Comparison of ENCODE assay signal across 27 cellular contexts in the genomic region with DNA sequence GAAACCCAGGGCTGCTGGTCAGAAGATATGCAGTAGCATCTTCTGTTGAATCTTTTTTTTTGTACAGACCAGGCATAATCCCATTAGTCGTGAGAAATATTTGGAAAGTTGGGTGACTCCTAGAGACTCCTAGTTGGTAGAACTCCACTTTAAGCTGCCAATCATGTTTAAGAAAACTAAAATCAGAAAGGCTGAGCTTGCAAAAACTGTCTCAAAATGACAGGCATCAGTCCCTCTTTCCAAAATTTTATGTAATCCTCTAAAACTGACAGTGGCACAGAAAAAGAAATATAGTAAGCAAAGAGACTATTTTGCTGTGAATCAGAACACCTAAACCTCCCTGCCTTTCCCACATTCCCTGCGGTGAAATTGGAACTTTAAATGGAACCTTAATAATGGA.
"Had no signal": no experiment of that assay in that cellular context is flagged by ENCODE, and none has a peak within 500 bp of the region (broad histone marks: within the 10 kb centered on the region; RNA-seq: fewer than 3 reads in every experiment).

No MANE protein-coding gene starts in this region.

- H3K27ac ChIP-seq: colonic mucosa, coronary artery, dorsolateral prefrontal cortex, epithelial cell of prostate, esophagus muscularis mucosa, esophagus squamous epithelium, foreskin keratinocyte, gastrocnemius medialis, gastroesophageal sphincter, heart left ventricle, heart right ventricle had no signal

- FAIRE-seq: colon, endometrium, endothelial cell of umbilical vein, frontal cortex had no signal

- H3K4me3 ChIP-seq: colonic mucosa, coronary artery, dorsolateral prefrontal cortex, esophagus muscularis mucosa, esophagus squamous epithelium, gastrocnemius medialis, gastroesophageal sphincter, heart left ventricle, heart right ventricle had no signal

- ATAC-seq: effector memory CD8-positive, alpha-beta T cell; esophagus mucosa; foreskin keratinocyte; gastrocnemius medialis; gastroesophageal sphincter; heart left ventricle; heart right ventricle had no signal

- H3K36me3 ChIP-seq: colonic mucosa, esophagus muscularis mucosa, esophagus squamous epithelium, gastrocnemius medialis, gastroesophageal sphincter, heart left ventricle, heart right ventricle had no signal

- H3K9me3 ChIP-seq: colonic mucosa, esophagus muscularis mucosa, esophagus squamous epithelium, gastrocnemius medialis, gastroesophageal sphincter, heart left ventricle, heart right ventricle had no signal

- H3K27me3 ChIP-seq: colonic mucosa, esophagus squamous epithelium, foreskin keratinocyte, gastrocnemius medialis, heart right ventricle had no signal

- DNase-seq: colonic mucosa; cortex of kidney; dermis blood vessel endothelial cell; dorsolateral prefrontal cortex; effector CD4-positive, alpha-beta T cell; effector CD8-positive, alpha-beta T cell; effector memory CD8-positive, alpha-beta T cell; endodermal cell; erythroblast; esophagus squamous epithelium; foreskin fibroblast; foreskin keratinocyte; foreskin melanocyte; gastrocnemius medialis; glutamatergic neuron; head of caudate nucleus; heart left ventricle; heart right ventricle had no signal

- H3K4me1 ChIP-seq: colonic mucosa, esophagus muscularis mucosa, esophagus squamous epithelium, foreskin keratinocyte, gastrocnemius medialis, gastroesophageal sphincter, heart left ventricle, heart right ventricle had no signal
